Comparison of ENCODE assay signal across 29 cellular contexts in the genomic region with DNA sequence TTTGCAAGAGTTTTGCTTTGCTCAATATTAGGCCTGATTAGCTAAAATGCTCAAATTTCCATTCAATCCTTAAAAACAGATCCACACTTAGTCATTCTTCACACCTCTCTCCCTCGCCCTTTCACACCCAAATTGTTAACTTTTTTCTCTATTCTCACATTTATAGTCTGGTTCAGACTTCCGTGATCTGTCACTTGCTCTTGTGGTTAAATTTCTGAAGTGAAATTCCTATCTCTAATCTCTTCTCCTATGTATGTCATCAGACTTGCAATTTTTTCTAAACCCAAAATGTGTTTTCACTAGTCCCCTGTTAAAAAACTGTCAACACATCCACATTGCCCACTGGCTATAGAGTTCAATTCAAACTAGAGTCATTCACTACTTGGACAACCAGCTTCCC.
"Had no signal": no experiment of that assay in that cellular context is flagged by ENCODE, and none has a peak within 500 bp of the region (broad histone marks: within the 10 kb centered on the region; RNA-seq: fewer than 3 reads in every experiment).

No MANE protein-coding gene starts in this region.

- H3K4me1 ChIP-seq: neural progenitor cell, parathyroid adenoma, psoas muscle, right lobe of liver, sigmoid colon, stomach, suprapubic skin, testis, tibial artery, transverse colon, upper lobe of right lung, uterus had no signal

- H3K9ac ChIP-seq: neural progenitor cell, parathyroid adenoma had no signal

- H3K9me3 ChIP-seq: ovary, psoas muscle, right lobe of liver, suprapubic skin, testis, tibial artery, upper lobe of right lung had no signal

- H3K4me3 Mint-ChIP-seq: naive thymus-derived CD4-positive, alpha-beta T cell; nephron; neural progenitor cell; stimulated activated effector memory CD8-positive, alpha-beta T cell treated with anti-CD3 and anti-CD28 coated beads, Interleukin-12 subunit alpha, Interleukin-12 subunit beta, amount 100 ng/mL, for 72 hours; stimulated activated naive B cell treated with anti-CD40 and anti-IgM and Interleukin-4, amounts not matched to agents 10 μg/mL and 1 μg/mL and 100 μg/mL, for 72 hours; stimulated activated naive CD8-positive, alpha-beta T cell treated with anti-CD3 and anti-CD28 coated beads, Interleukin-15, Interleukin-2, amounts not matched to agents 100 ng/mL and 50 ng/mL, for 24 hours; type B pancreatic cell had no signal

- H3K27ac ChIP-seq: neural progenitor cell, ovary, parathyroid adenoma, psoas muscle, right lobe of liver, sigmoid colon, stomach, suprapubic skin, testis, tibial artery, transverse colon, upper lobe of right lung, uterus had no signal

- H3K4me3 ChIP-seq: neural progenitor cell, ovary, psoas muscle, right lobe of liver, sigmoid colon, stomach, suprapubic skin, testis, tibial artery, transverse colon, upper lobe of right lung, uterus had no signal

- H3K4me2 ChIP-seq: neural progenitor cell had no signal

- ATAC-seq: naive thymus-derived CD4-positive, alpha-beta T cell; psoas muscle; right cardiac atrium; right lobe of liver; stimulated activated effector memory CD8-positive, alpha-beta T cell treated with anti-CD3 and anti-CD28 coated beads, Interleukin-12 subunit alpha, Interleukin-12 subunit beta, amount 100 ng/mL, for 72 hours; stimulated activated naive B cell treated with anti-CD40 and anti-IgM and Interleukin-4, amounts not matched to agents 10 μg/mL and 1 μg/mL and 100 μg/mL, for 72 hours; upper lobe of right lung had no signal

- H3K36me3 ChIP-seq: neural progenitor cell, ovary, right lobe of liver, sigmoid colon, stomach, suprapubic skin, tibial artery, transverse colon, upper lobe of right lung, uterus had no signal

- H3K27me3 Mint-ChIP-seq: progenitor cell of endocrine pancreas; stimulated activated naive B cell treated with anti-CD40 and anti-IgM and Interleukin-4, amounts not matched to agents 10 μg/mL and 1 μg/mL and 100 μg/mL, for 72 hours; type B pancreatic cell had no signal

- H3K27me3 ChIP-seq: neural progenitor cell, ovary, right lobe of liver, sigmoid colon, stomach, suprapubic skin, testis, tibial artery, transverse colon, upper lobe of right lung, uterus had no signal

- H3K36me3 Mint-ChIP-seq: stimulated activated effector memory CD8-positive, alpha-beta T cell treated with anti-CD3 and anti-CD28 coated beads, Interleukin-12 subunit alpha, Interleukin-12 subunit beta, amount 100 ng/mL, for 72 hours had no signal

- H3K4me1 Mint-ChIP-seq: nephron; neural progenitor cell; stimulated activated effector memory CD8-positive, alpha-beta T cell treated with anti-CD3 and anti-CD28 coated beads, Interleukin-12 subunit alpha, Interleukin-12 subunit beta, amount 100 ng/mL, for 72 hours; stimulated activated naive B cell treated with anti-CD40 and anti-IgM and Interleukin-4, amounts not matched to agents 10 μg/mL and 1 μg/mL and 100 μg/mL, for 72 hours had no signal

- H3K27ac Mint-ChIP-seq: naive thymus-derived CD4-positive, alpha-beta T cell; nephron; neural progenitor cell; progenitor cell of endocrine pancreas; stimulated activated effector memory CD8-positive, alpha-beta T cell treated with anti-CD3 and anti-CD28 coated beads, Interleukin-12 subunit alpha, Interleukin-12 subunit beta, amount 100 ng/mL, for 72 hours; stimulated activated naive B cell treated with anti-CD40 and anti-IgM and Interleukin-4, amounts not matched to agents 10 μg/mL and 1 μg/mL and 100 μg/mL, for 72 hours; stimulated activated naive CD8-positive, alpha-beta T cell treated with anti-CD3 and anti-CD28 coated beads, Interleukin-15, Interleukin-2, amounts not matched to agents 100 ng/mL and 50 ng/mL, for 24 hours; type B pancreatic cell had no signal

- DNase-seq: naive thymus-derived CD4-positive, alpha-beta T cell; occipital lobe; ovary; posterior cingulate gyrus; psoas muscle; right cardiac atrium; right lobe of liver; sigmoid colon; small intestine; stimulated activated CD4-positive, alpha-beta T cell treated with anti-CD3 and anti-CD28 coated beads, Interleukin-15, amount 100 ng/mL, for 24 hours; stimulated activated CD4-positive, alpha-beta T cell treated with anti-CD3 and anti-CD28 coated beads, Interleukin-2, amount 100 ng/mL, for 24 hours; stimulated activated CD4-positive, alpha-beta T cell treated with anti-CD3 and anti-CD28 coated beads, Interleukin-2, amount 100 ng/mL, for 48 hours; stimulated activated CD4-positive, alpha-beta T cell treated with anti-CD3 and anti-CD28 coated beads, Interleukin-4, amount 100 ng/mL, for 24 hours; stimulated activated naive B cell treated with anti-CD40 and anti-IgM and Interleukin-4, amounts not matched to agents 10 μg/mL and 1 μg/mL and 100 μg/mL, for 72 hours; stimulated activated naive CD4-positive, alpha-beta T cell treated with Interleukin-2 at 50 U/mL for 16 hours; stomach; testis; tibial artery; transverse colon; upper lobe of right lung; uterus had no signal

- H3K79me2 ChIP-seq: parathyroid adenoma had no signal
